8 cellular contexts compared by ENCODE assay signal in the genomic region with DNA sequence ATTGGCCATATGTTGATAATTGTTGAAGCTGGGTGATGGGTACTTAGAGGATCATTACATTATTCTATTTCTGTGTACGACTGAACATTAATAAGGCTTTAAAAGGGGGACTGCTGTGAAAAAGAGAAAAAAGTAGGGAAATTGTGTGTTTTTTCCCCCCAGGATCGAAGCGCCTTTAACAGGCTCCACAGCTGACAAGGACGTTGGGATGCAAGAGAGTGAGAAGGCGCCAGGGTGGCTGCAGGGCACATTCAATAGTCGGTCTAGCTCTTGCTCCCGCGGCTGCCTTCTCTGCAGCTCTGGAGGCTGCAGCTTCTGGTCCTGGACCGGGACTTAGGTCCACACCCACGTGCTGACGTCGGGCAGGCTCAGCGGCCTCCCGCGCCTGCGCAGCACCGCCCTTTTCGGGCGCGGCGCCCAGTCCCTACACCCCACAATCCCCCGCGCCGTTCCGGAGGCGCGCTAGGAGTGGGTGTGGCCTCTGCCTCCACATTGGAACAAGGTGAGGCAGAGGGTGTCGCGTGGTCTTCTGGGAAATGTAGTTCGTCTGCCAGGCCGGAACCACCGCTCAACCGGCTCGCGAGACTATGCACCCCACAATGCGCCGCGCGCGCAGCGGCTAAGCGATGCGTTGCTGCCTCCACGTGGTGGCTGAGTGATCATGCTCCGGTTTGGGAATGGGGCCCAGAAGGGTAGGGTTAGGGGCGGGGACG.
A peak's percentile ranks its signal among the peaks of the same experiment; 100 is the strongest.
DNase-seq lines count a peak whose midpoint lies in the region; TF ChIP-seq lines count a peak whose summit lies in the region.

No MANE protein-coding gene starts in this region.

- DNase-seq in ELR (ENCODE audit: low read depth) (peak; percentile 99), GOT3 (lab: John Stamatoyannopoulos, UW) (peak; percentile 98), RPMI8226 (peak; percentile 98), fibroblast of pulmonary artery (ENCODE audit: low read depth) (peak; percentile 100)
- peak; percentile 99 for DNase-seq in activated T-helper 9 cell treated with anti-CD3 and anti-CD28 coated beads, Interleukin-2, amount 50 U/mL, for 16 hours (ENCODE audit: low read depth)

- peaks cover 4% of the 10 kb centered on the region for H3K27me3 Mint-ChIP-seq in nephron (ENCODE audit: low read depth)
- no peaks in the 10 kb centered on the region for H3K27me3 Mint-ChIP-seq in stimulated activated naive CD8-positive, alpha-beta T cell treated with anti-CD3 and anti-CD28 coated beads, Interleukin-15, Interleukin-2, amounts not matched to agents 100 ng/mL and 50 ng/mL, for 24 hours

- H3K4me1 Mint-ChIP-seq in nephron = peaks cover 13% of the 10 kb centered on the region
- peaks cover 41% of the 10 kb centered on the region for H3K4me1 Mint-ChIP-seq in stimulated activated naive CD8-positive, alpha-beta T cell treated with anti-CD3 and anti-CD28 coated beads, Interleukin-15, Interleukin-2, amounts not matched to agents 100 ng/mL and 50 ng/mL, for 24 hours (ENCODE audit: low read depth)

- no peaks in the 10 kb centered on the region for H3K9me3 Mint-ChIP-seq in nephron
- H3K9me3 Mint-ChIP-seq in stimulated activated naive CD8-positive, alpha-beta T cell treated with anti-CD3 and anti-CD28 coated beads, Interleukin-15, Interleukin-2, amounts not matched to agents 100 ng/mL and 50 ng/mL, for 24 hours = no peaks in the 10 kb centered on the region

- H3K4me3 ChIP-seq in fibroblast of pulmonary artery (replicated peaks; ENCODE audit: low read depth, low read length) = peak overlapping the region; percentile 27

- peak; percentile 86 for TF ChIP-seq CTCF in LNCAP (IDR thresholded peaks at IDR 0.05)
- peak; percentile 85 for TF ChIP-seq CTCF in fibroblast of pulmonary artery (IDR thresholded peaks at IDR 0.05; ENCODE audit: low read length, missing control alignments)
- TF ChIP-seq CTCF in nephron (IDR thresholded peaks at IDR 0.05; ENCODE audit: unreplicated experiment in 3 of 3) = peak; percentile 81 to 85 (median 84)

- H3K4me3 Mint-ChIP-seq in nephron = peak overlapping the region; percentile 70 to 77 (median 74)
- peak overlapping the region; percentile 81 for H3K4me3 Mint-ChIP-seq in stimulated activated naive CD8-positive, alpha-beta T cell treated with anti-CD3 and anti-CD28 coated beads, Interleukin-15, Interleukin-2, amounts not matched to agents 100 ng/mL and 50 ng/mL, for 24 hours

- H3K27ac Mint-ChIP-seq in nephron = peak overlapping the region; percentile 67 to 94 (median 90)
- peak overlapping the region; percentile 83 for H3K27ac Mint-ChIP-seq in stimulated activated naive CD8-positive, alpha-beta T cell treated with anti-CD3 and anti-CD28 coated beads, Interleukin-15, Interleukin-2, amounts not matched to agents 100 ng/mL and 50 ng/mL, for 24 hours

- H3K36me3 Mint-ChIP-seq in nephron (ENCODE audit: low read depth) = no peaks in the 10 kb centered on the region
- H3K36me3 Mint-ChIP-seq in stimulated activated naive CD8-positive, alpha-beta T cell treated with anti-CD3 and anti-CD28 coated beads, Interleukin-15, Interleukin-2, amounts not matched to agents 100 ng/mL and 50 ng/mL, for 24 hours (ENCODE audit: low read depth) = no peaks in the 10 kb centered on the region

Comparison
In these comparisons a context has a peak if more than half of its experiments do, and no peak if none do; other contexts are left out.
1. Peak in every context shown above with its lines: DNase-seq and H3K4me3 ChIP-seq.